Comparison of ENCODE assay signal across 1 cellular context in the genomic region with DNA sequence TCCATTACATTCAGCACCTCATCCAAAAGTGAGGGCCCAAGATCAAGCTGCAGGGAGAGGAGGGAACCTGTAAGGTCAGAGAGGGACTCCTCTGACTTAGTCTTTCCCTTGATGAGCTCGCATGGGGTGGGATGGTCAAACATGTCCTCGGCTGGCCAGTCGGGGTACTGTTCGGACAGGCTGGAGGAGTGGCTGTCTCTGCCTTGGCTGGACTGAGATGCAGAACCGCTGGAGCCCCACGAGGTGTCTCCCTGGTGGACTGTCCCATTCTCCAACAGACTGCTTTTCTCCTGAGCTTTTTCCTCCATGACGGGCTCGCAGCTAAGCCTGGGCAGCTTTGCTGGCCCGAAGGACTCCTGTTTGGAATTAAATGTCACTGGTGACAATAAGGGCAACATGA.
TF ChIP-seq lines count a peak whose summit lies in the region.

No MANE protein-coding gene starts in this region.

TF ChIP-seq in GM12878, 131 proteins besides CTCF, POLR2A, EP300 and RAD21:
- TF ChIP-seq NFIC (IDR thresholded peaks at IDR 0.05; ENCODE audit: low read depth, low read length) (no peak), NR2C1 (IDR thresholded peaks at IDR 0.05) (no peak), YBX1 (IDR thresholded peaks at IDR 0.05) (no peak), HDAC6 (IDR thresholded peaks at IDR 0.05; ENCODE audit: unreplicated experiment) (no peak), TCF12 (IDR thresholded peaks at IDR 0.05; ENCODE audit: low read depth, low read length) (no peak), CREB1 (IDR thresholded peaks at IDR 0.05; ENCODE audit: low read depth) (no peak), ZNF274 (IDR thresholded peaks at IDR 0.05; ENCODE audit: insufficient read depth, insufficient read length) (no peak)
- TF ChIP-seq, protein P1, sequence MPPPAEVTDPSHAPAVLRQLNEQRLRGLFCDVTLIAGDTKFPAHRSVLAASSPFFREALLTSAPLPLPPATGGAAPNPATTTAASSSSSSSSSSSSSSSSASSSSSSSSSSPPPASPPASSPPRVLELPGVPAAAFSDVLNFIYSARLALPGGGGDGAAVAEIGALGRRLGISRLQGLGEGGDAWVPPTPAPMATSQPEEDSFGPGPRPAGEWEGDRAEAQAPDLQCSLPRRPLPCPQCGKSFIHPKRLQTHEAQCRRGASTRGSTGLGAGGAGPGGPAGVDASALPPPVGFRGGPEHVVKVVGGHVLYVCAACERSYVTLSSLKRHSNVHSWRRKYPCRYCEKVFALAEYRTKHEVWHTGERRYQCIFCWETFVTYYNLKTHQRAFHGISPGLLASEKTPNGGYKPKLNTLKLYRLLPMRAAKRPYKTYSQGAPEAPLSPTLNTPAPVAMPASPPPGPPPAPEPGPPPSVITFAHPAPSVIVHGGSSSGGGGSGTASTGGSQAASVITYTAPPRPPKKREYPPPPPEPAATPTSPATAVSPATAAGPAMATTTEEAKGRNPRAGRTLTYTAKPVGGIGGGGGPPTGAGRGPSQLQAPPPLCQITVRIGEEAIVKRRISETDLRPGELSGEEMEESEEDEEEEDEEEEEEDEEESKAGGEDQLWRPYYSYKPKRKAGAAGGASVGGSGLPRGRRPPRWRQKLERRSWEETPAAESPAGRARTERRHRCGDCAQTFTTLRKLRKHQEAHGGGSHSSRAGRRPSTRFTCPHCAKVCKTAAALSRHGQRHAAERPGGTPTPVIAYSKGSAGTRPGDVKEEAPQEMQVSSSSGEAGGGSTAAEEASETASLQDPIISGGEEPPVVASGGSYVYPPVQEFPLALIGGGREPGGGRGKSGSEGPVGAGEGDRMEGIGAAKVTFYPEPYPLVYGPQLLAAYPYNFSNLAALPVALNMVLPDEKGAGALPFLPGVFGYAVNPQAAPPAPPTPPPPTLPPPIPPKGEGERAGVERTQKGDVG (CRISPR knock-in tag; IDR thresholded peaks at IDR 0.05): no peak
- TF ChIP-seq, protein P2, sequence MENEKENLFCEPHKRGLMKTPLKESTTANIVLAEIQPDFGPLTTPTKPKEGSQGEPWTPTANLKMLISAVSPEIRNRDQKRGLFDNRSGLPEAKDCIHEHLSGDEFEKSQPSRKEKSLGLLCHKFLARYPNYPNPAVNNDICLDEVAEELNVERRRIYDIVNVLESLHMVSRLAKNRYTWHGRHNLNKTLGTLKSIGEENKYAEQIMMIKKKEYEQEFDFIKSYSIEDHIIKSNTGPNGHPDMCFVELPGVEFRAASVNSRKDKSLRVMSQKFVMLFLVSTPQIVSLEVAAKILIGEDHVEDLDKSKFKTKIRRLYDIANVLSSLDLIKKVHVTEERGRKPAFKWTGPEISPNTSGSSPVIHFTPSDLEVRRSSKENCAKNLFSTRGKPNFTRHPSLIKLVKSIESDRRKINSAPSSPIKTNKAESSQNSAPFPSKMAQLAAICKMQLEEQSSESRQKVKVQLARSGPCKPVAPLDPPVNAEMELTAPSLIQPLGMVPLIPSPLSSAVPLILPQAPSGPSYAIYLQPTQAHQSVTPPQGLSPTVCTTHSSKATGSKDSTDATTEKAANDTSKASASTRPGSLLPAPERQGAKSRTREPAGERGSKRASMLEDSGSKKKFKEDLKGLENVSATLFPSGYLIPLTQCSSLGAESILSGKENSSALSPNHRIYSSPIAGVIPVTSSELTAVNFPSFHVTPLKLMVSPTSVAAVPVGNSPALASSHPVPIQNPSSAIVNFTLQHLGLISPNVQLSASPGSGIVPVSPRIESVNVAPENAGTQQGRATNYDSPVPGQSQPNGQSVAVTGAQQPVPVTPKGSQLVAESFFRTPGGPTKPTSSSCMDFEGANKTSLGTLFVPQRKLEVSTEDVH (IDR thresholded peaks at IDR 0.05; ENCODE audit: low read depth, partially characterized antibody): no peak
- TF ChIP-seq, protein P3, sequence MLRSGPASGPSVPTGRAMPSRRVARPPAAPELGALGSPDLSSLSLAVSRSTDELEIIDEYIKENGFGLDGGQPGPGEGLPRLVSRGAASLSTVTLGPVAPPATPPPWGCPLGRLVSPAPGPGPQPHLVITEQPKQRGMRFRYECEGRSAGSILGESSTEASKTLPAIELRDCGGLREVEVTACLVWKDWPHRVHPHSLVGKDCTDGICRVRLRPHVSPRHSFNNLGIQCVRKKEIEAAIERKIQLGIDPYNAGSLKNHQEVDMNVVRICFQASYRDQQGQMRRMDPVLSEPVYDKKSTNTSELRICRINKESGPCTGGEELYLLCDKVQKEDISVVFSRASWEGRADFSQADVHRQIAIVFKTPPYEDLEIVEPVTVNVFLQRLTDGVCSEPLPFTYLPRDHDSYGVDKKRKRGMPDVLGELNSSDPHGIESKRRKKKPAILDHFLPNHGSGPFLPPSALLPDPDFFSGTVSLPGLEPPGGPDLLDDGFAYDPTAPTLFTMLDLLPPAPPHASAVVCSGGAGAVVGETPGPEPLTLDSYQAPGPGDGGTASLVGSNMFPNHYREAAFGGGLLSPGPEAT (IDR thresholded peaks at IDR 0.05; ENCODE audit: low read depth): no peak
- TF ChIP-seq, protein P4, sequence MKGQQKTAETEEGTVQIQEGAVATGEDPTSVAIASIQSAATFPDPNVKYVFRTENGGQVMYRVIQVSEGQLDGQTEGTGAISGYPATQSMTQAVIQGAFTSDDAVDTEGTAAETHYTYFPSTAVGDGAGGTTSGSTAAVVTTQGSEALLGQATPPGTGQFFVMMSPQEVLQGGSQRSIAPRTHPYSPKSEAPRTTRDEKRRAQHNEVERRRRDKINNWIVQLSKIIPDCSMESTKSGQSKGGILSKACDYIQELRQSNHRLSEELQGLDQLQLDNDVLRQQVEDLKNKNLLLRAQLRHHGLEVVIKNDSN (IDR thresholded peaks at IDR 0.05; ENCODE audit: borderline replicate concordance, extremely low read length, insufficient read depth, low read depth, low read length): no peak
TF ChIP-seq in GM12878: peak in this region for 0.
